Comparison of ENCODE assay signal across 1 cellular context in the genomic region with DNA sequence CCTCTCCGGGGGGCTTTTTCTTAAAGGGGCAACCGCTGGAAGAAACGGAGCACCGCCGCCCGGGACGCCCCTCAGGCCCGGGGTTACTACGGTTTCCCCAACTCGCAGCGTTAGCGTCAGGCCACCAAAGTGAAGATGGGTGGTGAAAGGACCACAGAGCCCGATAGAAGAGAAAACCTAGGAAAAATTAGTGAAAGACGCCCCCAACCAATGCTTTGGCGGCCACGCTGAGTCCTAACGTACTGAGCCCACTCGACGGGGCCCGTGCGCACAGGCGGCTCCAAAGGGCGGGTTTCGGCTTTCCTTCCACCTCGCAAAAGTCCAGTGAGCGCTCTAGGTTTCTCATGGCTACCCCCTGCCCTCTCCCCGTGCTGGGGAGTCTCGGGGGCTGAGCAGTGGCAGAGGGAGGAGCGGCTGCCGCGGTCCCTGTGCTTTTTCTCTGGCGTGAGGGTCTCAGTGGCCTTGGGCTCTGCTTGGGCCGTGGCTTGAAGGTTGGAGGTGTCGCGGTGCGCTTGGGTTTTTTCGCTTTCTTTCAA.
A peak's percentile ranks its signal among the peaks of the same experiment; 100 is the strongest.
TF ChIP-seq lines count a peak whose summit lies in the region.

No MANE protein-coding gene starts in this region.

TF ChIP-seq in K562, 482 proteins besides CTCF, POLR2A, EP300 and RAD21 (continued from another document and continues in another):
- TF ChIP-seq STAT6 (CRISPR knock-in tag; IDR thresholded peaks at IDR 0.05) (peak; percentile 60), ZNF347 (CRISPR knock-in tag; IDR thresholded peaks at IDR 0.05; ENCODE audit: low read depth) (no peak), ATF6 (CRISPR knock-in tag; IDR thresholded peaks at IDR 0.05) (no peak; the same call in 1 of the 2 replicates), SP2 (IDR thresholded peaks at IDR 0.05; ENCODE audit: extremely low read depth, low read depth, low read length, poor library complexity, severe bottlenecking) (no peak), SMC3 (conservative IDR thresholded peaks at IDR 0.05; ENCODE audit: insufficient read depth, low read depth, low read length) (no peak), ZNF75A (CRISPR knock-in tag; IDR thresholded peaks at IDR 0.05) (no peak), SAFB (IDR thresholded peaks at IDR 0.05; ENCODE audit: borderline replicate concordance, low read depth, low read length) (no peak), PCBP1 (IDR thresholded peaks at IDR 0.05; ENCODE audit: low read depth, low read length, poor library complexity, severe bottlenecking) (no peak), ZNF197 (CRISPR knock-in tag; IDR thresholded peaks at IDR 0.05; ENCODE audit: low read depth) (no peak), FOXK2 (conservative IDR thresholded peaks at IDR 0.05 in 1 of 2, IDR thresholded peaks at IDR 0.05 in 1 of 2; ENCODE audit: low read depth in 2 of 2) (no peak; a peak in 1 of 4 replicates), THRAP3 (IDR thresholded peaks at IDR 0.05; ENCODE audit: borderline replicate concordance) (no peak), FOXA1 (IDR thresholded peaks at IDR 0.05; ENCODE audit: borderline replicate concordance) (no peak), ZNF41 (CRISPR knock-in tag; conservative IDR thresholded peaks at IDR 0.05) (peak; percentile 66), VEZF1 (CRISPR knock-in tag; IDR thresholded peaks at IDR 0.05) (no peak), LCOR (CRISPR knock-in tag; IDR thresholded peaks at IDR 0.05) (no peak), BRF1 (IDR thresholded peaks at IDR 0.05; ENCODE audit: borderline replicate concordance, extremely low read depth, insufficient read length) (no peak), ZNF551 (CRISPR knock-in tag; IDR thresholded peaks at IDR 0.05) (no peak), ZNF384 (IDR thresholded peaks at IDR 0.05; ENCODE audit: low read depth, low read length) (no peak), RHOXF2B (CRISPR knock-in tag; conservative IDR thresholded peaks at IDR 0.05) (no peak), HES1 (IDR thresholded peaks at IDR 0.05; ENCODE audit: low read depth) (peak; percentile 38; the same call in 1 of the 2 replicates), WHSC1 (IDR thresholded peaks at IDR 0.05; ENCODE audit: low read length) (no peak), MEF2A (IDR thresholded peaks at IDR 0.05; ENCODE audit: control insufficient read depth, low read depth, low read length) (no peak), ZNF407 (IDR thresholded peaks at IDR 0.05; ENCODE audit: low read depth) (no peak), GATA2 (CRISPR knock-in tag; IDR thresholded peaks at IDR 0.05) (no peak), MECOM (CRISPR knock-in tag; IDR thresholded peaks at IDR 0.05) (no peak), BRF2 (IDR thresholded peaks at IDR 0.05; ENCODE audit: borderline replicate concordance, insufficient read depth, insufficient read length) (no peak), GABPA (tag; conservative IDR thresholded peaks at IDR 0.05; ENCODE audit: low read depth) (no peak)
- TF ChIP-seq, protein P1, sequence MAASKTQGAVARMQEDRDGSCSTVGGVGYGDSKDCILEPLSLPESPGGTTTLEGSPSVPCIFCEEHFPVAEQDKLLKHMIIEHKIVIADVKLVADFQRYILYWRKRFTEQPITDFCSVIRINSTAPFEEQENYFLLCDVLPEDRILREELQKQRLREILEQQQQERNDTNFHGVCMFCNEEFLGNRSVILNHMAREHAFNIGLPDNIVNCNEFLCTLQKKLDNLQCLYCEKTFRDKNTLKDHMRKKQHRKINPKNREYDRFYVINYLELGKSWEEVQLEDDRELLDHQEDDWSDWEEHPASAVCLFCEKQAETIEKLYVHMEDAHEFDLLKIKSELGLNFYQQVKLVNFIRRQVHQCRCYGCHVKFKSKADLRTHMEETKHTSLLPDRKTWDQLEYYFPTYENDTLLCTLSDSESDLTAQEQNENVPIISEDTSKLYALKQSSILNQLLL (CRISPR knock-in tag; IDR thresholded peaks at IDR 0.05; ENCODE audit: borderline replicate concordance) = no peak
- TF ChIP-seq, protein P2, sequence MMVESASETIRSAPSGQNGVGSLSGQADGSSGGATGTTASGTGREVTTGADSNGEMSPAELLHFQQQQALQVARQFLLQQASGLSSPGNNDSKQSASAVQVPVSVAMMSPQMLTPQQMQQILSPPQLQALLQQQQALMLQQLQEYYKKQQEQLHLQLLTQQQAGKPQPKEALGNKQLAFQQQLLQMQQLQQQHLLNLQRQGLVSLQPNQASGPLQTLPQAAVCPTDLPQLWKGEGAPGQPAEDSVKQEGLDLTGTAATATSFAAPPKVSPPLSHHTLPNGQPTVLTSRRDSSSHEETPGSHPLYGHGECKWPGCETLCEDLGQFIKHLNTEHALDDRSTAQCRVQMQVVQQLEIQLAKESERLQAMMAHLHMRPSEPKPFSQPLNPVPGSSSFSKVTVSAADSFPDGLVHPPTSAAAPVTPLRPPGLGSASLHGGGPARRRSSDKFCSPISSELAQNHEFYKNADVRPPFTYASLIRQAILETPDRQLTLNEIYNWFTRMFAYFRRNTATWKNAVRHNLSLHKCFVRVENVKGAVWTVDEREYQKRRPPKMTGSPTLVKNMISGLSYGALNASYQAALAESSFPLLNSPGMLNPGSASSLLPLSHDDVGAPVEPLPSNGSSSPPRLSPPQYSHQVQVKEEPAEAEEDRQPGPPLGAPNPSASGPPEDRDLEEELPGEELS (CRISPR knock-in tag; IDR thresholded peaks at IDR 0.05; ENCODE audit: borderline replicate concordance) = peak; percentile 10; the same call in 1 of the 2 replicates
- TF ChIP-seq, protein P3, sequence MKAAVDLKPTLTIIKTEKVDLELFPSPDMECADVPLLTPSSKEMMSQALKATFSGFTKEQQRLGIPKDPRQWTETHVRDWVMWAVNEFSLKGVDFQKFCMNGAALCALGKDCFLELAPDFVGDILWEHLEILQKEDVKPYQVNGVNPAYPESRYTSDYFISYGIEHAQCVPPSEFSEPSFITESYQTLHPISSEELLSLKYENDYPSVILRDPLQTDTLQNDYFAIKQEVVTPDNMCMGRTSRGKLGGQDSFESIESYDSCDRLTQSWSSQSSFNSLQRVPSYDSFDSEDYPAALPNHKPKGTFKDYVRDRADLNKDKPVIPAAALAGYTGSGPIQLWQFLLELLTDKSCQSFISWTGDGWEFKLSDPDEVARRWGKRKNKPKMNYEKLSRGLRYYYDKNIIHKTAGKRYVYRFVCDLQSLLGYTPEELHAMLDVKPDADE (conservative IDR thresholded peaks at IDR 0.05; ENCODE audit: control insufficient read depth, low read depth, low read length) = no peak; the same call in 1 of the 2 replicates
